Comparison of ENCODE assay signal across 8 cellular contexts in the genomic region with DNA sequence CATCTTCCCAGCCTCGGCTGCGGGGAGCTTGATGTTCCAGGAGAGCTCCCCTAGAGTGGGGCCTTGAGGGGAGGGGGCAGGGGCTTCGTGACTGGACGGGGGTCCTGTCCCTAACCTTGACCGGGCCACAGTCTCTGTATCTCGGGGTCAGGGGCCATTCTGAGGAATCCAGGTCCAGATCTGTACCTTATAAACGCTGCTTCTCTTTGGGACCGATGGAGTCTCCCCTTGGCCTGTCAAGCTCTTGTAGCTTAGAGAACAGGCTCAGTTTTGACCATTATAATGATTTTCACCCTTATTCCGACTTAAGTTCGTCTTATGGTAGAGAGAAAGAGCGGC. TPM values are rescaled to one million over a fixed set of nuclear protein-coding genes. Genes with fewer than 3 reads are reported as not detected.
DNase-seq lines count a peak whose midpoint lies in the region; ATAC-seq and TF ChIP-seq lines count a peak whose summit lies in the region.

No MANE protein-coding gene starts in this region.

- peaks cover 13% of the 10 kb centered on the region for H3K4me1 Mint-ChIP-seq in endodermal cell

- H3K4me3 ChIP-seq in endodermal cell (ENCODE audit: low read length) = peak overlapping the region; percentile 91
- H3K4me3 ChIP-seq in ovary = peak overlapping the region; percentile 75

- 2 to 3% methylated on average over 5 to 11 of the region's 11 CpGs for WGBS in endodermal cell (ENCODE audit: insufficient coverage in 1 of 2, insufficient read length in 1 of 2), 2 experiments
- WGBS in ovary, 3 donors = 2 to 4% (median 4%) methylated on average over 11 of the region's 11 CpGs

- H3K36me3 ChIP-seq in endodermal cell (ENCODE audit: control insufficient read depth, insufficient read depth, low read length) (peaks cover 8% of the 10 kb centered on the region), ovary (no peaks in the 10 kb centered on the region)

- no peaks in the 10 kb centered on the region for H3K9me3 ChIP-seq in endodermal cell (ENCODE audit: control insufficient read depth, low read length)
- H3K9me3 ChIP-seq in ovary = no peaks in the 10 kb centered on the region

- TF ChIP-seq EP300 in ovary (IDR thresholded peaks at IDR 0.05) = no peak

- no peaks in the 10 kb centered on the region for H3K4me1 ChIP-seq in endodermal cell (ENCODE audit: control insufficient read depth, insufficient read depth, low read length)
- peaks cover 12% of the 10 kb centered on the region for H3K4me1 ChIP-seq in ovary (ENCODE audit: insufficient read depth)

- peak overlapping the region; percentile 51 for H3K9ac ChIP-seq in endodermal cell (ENCODE audit: extremely low read depth, low read length, poor library complexity, severe bottlenecking)

- no peak overlapping the region for H3K27ac ChIP-seq in endodermal cell (ENCODE audit: low read depth, low read length)
- peak overlapping the region; percentile 81 to 95 for H3K27ac ChIP-seq in ovary

- no peaks in the 10 kb centered on the region for H3K9me3 Mint-ChIP-seq in endodermal cell

- intact Hi-C loops in ovary (cut with DNase I) = loop anchor here in 1 of 4 donors (5.0 kb wide), 1 partner anchor 47 kb away; the partner anchor contains the start of gene FAM200A

- H3K27me3 Mint-ChIP-seq in endodermal cell (ENCODE audit: insufficient read depth) = no peaks in the 10 kb centered on the region

- peaks cover 20% of the 10 kb centered on the region for H3K36me3 Mint-ChIP-seq in endodermal cell (ENCODE audit: low read depth)

- peak overlapping the region; percentile 83 for H3K4me3 Mint-ChIP-seq in endodermal cell

- TF ChIP-seq CTCF in endodermal cell (conservative IDR thresholded peaks at IDR 0.05) (no peak), ovary (IDR thresholded peaks at IDR 0.05) (no peak)

- peak; percentile 2 for ATAC-seq in GM19455 (IDR thresholded peaks at IDR 0.05; ENCODE audit: unreplicated experiment)

- TF ChIP-seq POLR2A in ovary (IDR thresholded peaks at IDR 0.05) = no peak

- H3K27me3 ChIP-seq in endodermal cell (ENCODE audit: control insufficient read depth, insufficient read depth, low read length, poor library complexity, severe bottlenecking) (no peaks in the 10 kb centered on the region), ovary (no peaks in the 10 kb centered on the region)

- DNase-seq in NCI-H69 (lab: John Stamatoyannopoulos, UW) (peak; percentile 50), endodermal cell (no peak), ovary (no peak), NCI-H187 treated with DMSO at 0.1 percent for 48 hours (lab: John Stamatoyannopoulos, UW) (no peak), NCI-H2029 treated with DMSO at 0.1 percent for 48 hours (lab: John Stamatoyannopoulos, UW) (no peak), NCI-H2227 treated with DMSO at 0.1 percent for 48 hours (lab: John Stamatoyannopoulos, UW) (no peak), NCI-H146 (lab: John Stamatoyannopoulos, UW) (no peak)

- H3K27ac Mint-ChIP-seq in endodermal cell = peak overlapping the region; percentile 64

RNA-seq across cellular contexts. Expression of gene ZKSCAN5, which starts 0.8 kb away (rescaled TPM):
- total RNA-seq in endodermal cell (10 to 100 TPM; 14.9 to 18.2 TPM), ovary (10 to 100 TPM in 1 of 7 donors, 1 to 10 TPM in 6; 5.4 to 12.1 (median 8.6) TPM)
- 15.5 TPM for polyA plus RNA-seq in endodermal cell (2013, experiment 1 of 2)
- 15.6 TPM for polyA plus RNA-seq in endodermal cell (2013, experiment 2 of 2)
- polyA plus RNA-seq in ovary = 10 to 100 TPM in 1 of 2 donors, 1 to 10 TPM in 1; 5.2 to 10.5 TPM

RNA-seq across cellular contexts. Expression of gene ZNF394, which starts 5.2 kb away (rescaled TPM):
- total RNA-seq in endodermal cell (10 to 100 TPM; 21.0 to 22.0 TPM), ovary (10 to 100 TPM; 29.5 to 43.8 (median 36.7) TPM)
- polyA plus RNA-seq in endodermal cell (2013, experiment 1 of 2) = 14.2 TPM
- polyA plus RNA-seq in endodermal cell (2013, experiment 2 of 2) = 11.8 TPM
- 10 to 100 TPM; 19.2 to 23.1 TPM for polyA plus RNA-seq in ovary

RNA-seq across cellular contexts. Expression of gene ZNF789, which starts 32.6 kb away (rescaled TPM):
- total RNA-seq in endodermal cell = 10 to 100 TPM; 13.7 to 16.5 TPM
- polyA plus RNA-seq in endodermal cell (2013, experiment 1 of 2) = 14.0 TPM
- polyA plus RNA-seq in endodermal cell (2013, experiment 2 of 2) = 11.0 TPM
- 10 to 100 TPM in 4 of 7 donors, 1 to 10 TPM in 3; 4.4 to 10.6 (median 10.1) TPM for total RNA-seq in ovary
- 10 to 100 TPM in 1 of 2 donors, 1 to 10 TPM in 1; 6.7 to 15.8 TPM for polyA plus RNA-seq in ovary

RNA-seq across cellular contexts. Expression of gene ATP5MF, which starts 39.3 kb away (rescaled TPM):
- 100 to 1,000 TPM; 455 to 472 TPM for total RNA-seq in endodermal cell
- 477 TPM for polyA plus RNA-seq in endodermal cell (2013, experiment 1 of 2)
- polyA plus RNA-seq in endodermal cell (2013, experiment 2 of 2) = 427 TPM
- total RNA-seq in ovary = 100 to 1,000 TPM; 122 to 415 (median 142) TPM
- polyA plus RNA-seq in ovary = 100 to 1,000 TPM; 418 to 456 TPM

RNA-seq across cellular contexts. Expression of gene FAM200A, which starts 46.6 kb away (rescaled TPM):
- total RNA-seq in endodermal cell (1 to 10 TPM; 7.7 to 8.3 TPM), ovary (10 to 100 TPM in 2 of 7 donors, 1 to 10 TPM in 5; 6.4 to 13.5 (median 9.0) TPM)
- 14.6 TPM for polyA plus RNA-seq in endodermal cell (2013, experiment 1 of 2)
- 14.9 TPM for polyA plus RNA-seq in endodermal cell (2013, experiment 2 of 2)
- polyA plus RNA-seq in ovary = 1 to 10 TPM; 7.5 to 8.9 TPM
